19 cellular contexts compared by ENCODE assay signal in genomic region chr4:25930722-25931354, GRCh38. TPM values are rescaled to one million over a fixed set of nuclear protein-coding genes. Genes with fewer than 3 reads are reported as not detected.
DNase-seq lines count a peak whose midpoint lies in the region; ATAC-seq and TF ChIP-seq lines count a peak whose summit lies in the region.
"Had no signal": no experiment of that assay in that cellular context is flagged by ENCODE, and none has a peak within 500 bp of the region (broad histone marks: within the 10 kb centered on the region; RNA-seq: fewer than 3 reads in every experiment).

No MANE protein-coding gene starts in this region.

- H3K4me1 ChIP-seq in psoas muscle (peaks cover 31% of the 10 kb centered on the region), vagina (no peaks in the 10 kb centered on the region), esophagus squamous epithelium (peaks cover 0 to 27% (median 4%) of the 10 kb centered on the region in 3 donors)
- H3K4me1 ChIP-seq: BLaER1 had no signal

- peak in 3 of 4 donors; percentile 41 to 57 (median 54) for ATAC-seq in psoas muscle
- no peak for ATAC-seq in GM18517 (IDR thresholded peaks at IDR 0.05; ENCODE audit: unreplicated experiment)

- DNase-seq in Ammon's horn (ENCODE audit: low spot score), result peak; percentile 34
- DNase-seq in SK-MEL-5 (ENCODE audit: low read depth, low spot score), result peak; percentile 97
- DNase-seq in medulla oblongata (ENCODE audit: extremely low spot score), result peak; percentile 33
- DNase-seq in psoas muscle, result no peak
- no peak for DNase-seq in vagina (ENCODE audit: extremely low spot score in 2 of 2)
- no peak for DNase-seq in esophagus squamous epithelium (lab: John Stamatoyannopoulos, UW)
- DNase-seq: 8988T; ACHN; CD4-positive, alpha-beta T cell; COR-L47; DMS79 treated with DMSO at 0.1 percent for 48 hours; NCI-H1105; NCI-H1436 treated with DMSO at 0.1 percent for 48 hours; NCI-H187 treated with DMSO at 0.1 percent for 48 hours; NCI-H2171 treated with DMSO at 0.1 percent for 48 hours; NCI-H524; NCI-H774 had no signal

- in situ Hi-C loops in SK-MEL-5 (cut with HindIII; ENCODE audit: low pct_unique_long_range_greater_than_20kb, low sequenced_read_pairs), result no loop called here

- intact Hi-C loops in psoas muscle (cut with DNase I), result no loop called here
- intact Hi-C loops in vagina (cut with DNase I), result no loop called here
- intact Hi-C loops in esophagus squamous epithelium (cut with DNase I), result no loop called here

- no peak for TF ChIP-seq POLR2A in vagina (IDR thresholded peaks at IDR 0.05)
- TF ChIP-seq POLR2A in esophagus squamous epithelium (IDR thresholded peaks at IDR 0.05), result no peak

- H3K4me3 ChIP-seq in psoas muscle (no peak overlapping the region), vagina (no peak overlapping the region), esophagus squamous epithelium (no peak overlapping the region)
- H3K4me3 ChIP-seq: BLaER1 had no signal

- H3K36me3 ChIP-seq in psoas muscle (ENCODE audit: insufficient read depth in 1 of 2, low read depth in 1 of 2) (no peaks in the 10 kb centered on the region), vagina (no peaks in the 10 kb centered on the region), esophagus squamous epithelium (peaks cover 0 to 8% (median 0%) of the 10 kb centered on the region in 3 donors)
- H3K36me3 ChIP-seq: BLaER1 had no signal

- H3K27ac ChIP-seq in psoas muscle (no peak overlapping the region), vagina (no peak overlapping the region), esophagus squamous epithelium (no peak overlapping the region)
- H3K27ac ChIP-seq: BLaER1 had no signal

- no peaks in the 10 kb centered on the region for H3K9me3 ChIP-seq in psoas muscle
- H3K9me3 ChIP-seq in vagina, result no peaks in the 10 kb centered on the region
- H3K9me3 ChIP-seq in esophagus squamous epithelium, result no peaks in the 10 kb centered on the region
- H3K9me3 ChIP-seq: BLaER1 had no signal

- no peaks in the 10 kb centered on the region for H3K27me3 ChIP-seq in psoas muscle (ENCODE audit: insufficient read depth in 3 of 3, low read length in 2 of 3)
- no peaks in the 10 kb centered on the region for H3K27me3 ChIP-seq in vagina
- H3K27me3 ChIP-seq in esophagus squamous epithelium, result no peaks in the 10 kb centered on the region
- H3K27me3 ChIP-seq: BLaER1 had no signal

- 39 to 55% (median 42%) methylated on average over 6 of the region's 6 CpGs for WGBS in psoas muscle, 3 donors
- 86 to 94% methylated on average over 6 of the region's 6 CpGs for WGBS in esophagus squamous epithelium, 2 donors

- TF ChIP-seq CTCF in psoas muscle (IDR thresholded peaks at IDR 0.05) (no peak), vagina (IDR thresholded peaks at IDR 0.05) (no peak), esophagus squamous epithelium (IDR thresholded peaks at IDR 0.05) (no peak)

RNA-seq across cellular contexts. Expression of gene SMIM20, which starts 16.8 kb away (rescaled TPM):
- 50.4 and 64.8 TPM in 2 replicates for total RNA-seq in SK-MEL-5 (2014; rRNA removed; shearing (Covaris generic))
- 27.6 and 31.2 TPM in 2 replicates for polyA plus RNA-seq in SK-MEL-5 (2015; cell fraction: cytosol; rRNA removed)
- polyA plus RNA-seq in SK-MEL-5 (2015; cell fraction: nucleus; rRNA removed), result 13.0 and 25.2 TPM in 2 replicates
- 10 to 100 TPM; 30.9 to 47.6 (median 38.8) TPM for total RNA-seq in psoas muscle
- 100 to 1,000 TPM in 1 of 3 donors, 10 to 100 TPM in 2; 51.6 to 100 (median 59.0) TPM for polyA plus RNA-seq in psoas muscle
- total RNA-seq in vagina, result 12.8 TPM
- total RNA-seq in esophagus squamous epithelium, result 10 to 100 TPM in 3 of 4 donors, 1 to 10 TPM in 1; 3.6 to 19.8 (median 15.5) TPM

Comparison
In these comparisons a context has a peak if more than half of its experiments do, and no peak if none do; other contexts are left out.
1. DNase-seq: peak in Ammon's horn (single experiment), SK-MEL-5 (single experiment) and medulla oblongata (single experiment); none in psoas muscle (0 of 2), vagina (0 of 2) and esophagus squamous epithelium (single experiment).